Comparison of ENCODE assay signal across 10 cellular contexts in the genomic region with DNA sequence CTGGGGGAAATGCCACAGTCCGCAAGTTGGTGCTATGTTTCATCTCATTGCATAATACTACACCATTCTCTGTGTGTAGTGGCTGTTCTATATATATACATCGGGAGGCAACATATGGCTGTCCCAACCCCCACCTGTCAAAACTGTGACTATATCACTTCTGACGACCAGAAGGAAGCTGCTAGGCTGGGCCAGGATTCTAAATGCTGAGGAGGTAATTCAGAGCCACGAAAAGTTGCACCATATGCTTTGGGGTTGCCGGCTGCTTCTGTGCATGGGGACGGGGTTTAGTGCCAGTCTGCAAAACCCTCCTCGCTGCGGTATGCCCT. TPM values are rescaled to one million over a fixed set of nuclear protein-coding genes. Genes with fewer than 3 reads are reported as not detected.
A peak's percentile ranks its signal among the peaks of the same experiment; 100 is the strongest.
DNase-seq lines count a peak whose midpoint lies in the region; ATAC-seq, FAIRE-seq and TF ChIP-seq lines count a peak whose summit lies in the region.
"Had no signal": no experiment of that assay in that cellular context is flagged by ENCODE, and none has a peak within 500 bp of the region (broad histone marks: within the 10 kb centered on the region; RNA-seq: fewer than 3 reads in every experiment).

No MANE protein-coding gene starts in this region.

- peak; percentile 4 for DNase-seq in DMS53 treated with DMSO at 0.1 percent for 48 hours (lab: John Stamatoyannopoulos, UW; ENCODE audit: unreplicated experiment)
- DNase-seq in MG63 = no peak
- peak; percentile 23 for DNase-seq in activated CD8-positive, alpha-beta T cell treated with anti-CD3 and anti-CD28 coated beads, Interleukin-2, amount 10 ng/mL, durations not matched to agents 7 days and 5 days
- DNase-seq in left ventricle myocardium superior = no peak
- DNase-seq in pancreas = no peak
- DNase-seq in brain microvascular endothelial cell = no peak
- DNase-seq in RKO (ENCODE audit: low spot score) = no peak

- no peaks in the 10 kb centered on the region for H3K36me3 ChIP-seq in MG63
- H3K36me3 ChIP-seq in pancreas = no peaks in the 10 kb centered on the region
- no peaks in the 10 kb centered on the region for H3K36me3 ChIP-seq in brain microvascular endothelial cell (replicated peaks)

- peaks cover 2% of the 10 kb centered on the region for H3K36me3 Mint-ChIP-seq in activated CD8-positive, alpha-beta T cell treated with anti-CD3 and anti-CD28 coated beads, Interleukin-2, amount 10 ng/mL, durations not matched to agents 7 days and 5 days (ENCODE audit: low read depth)
- no peaks in the 10 kb centered on the region for H3K36me3 Mint-ChIP-seq in nephron (ENCODE audit: low read depth)

- TF ChIP-seq CTCF in nephron (IDR thresholded peaks at IDR 0.05; ENCODE audit: unreplicated experiment in 3 of 3) (no peak), pancreas (IDR thresholded peaks at IDR 0.05) (no peak), brain microvascular endothelial cell (IDR thresholded peaks at IDR 0.05; ENCODE audit: low read depth, low read length, missing control alignments) (no peak)

- peaks cover 2% of the 10 kb centered on the region for H3K27me3 Mint-ChIP-seq in activated CD8-positive, alpha-beta T cell treated with anti-CD3 and anti-CD28 coated beads, Interleukin-2, amount 10 ng/mL, durations not matched to agents 7 days and 5 days (ENCODE audit: low read depth)
- peaks cover 4% of the 10 kb centered on the region for H3K27me3 Mint-ChIP-seq in nephron (ENCODE audit: low read depth)

- intact Hi-C loops in left ventricle myocardium superior (cut with micrococcal nuclease) (no loop called here), pancreas (cut with DNase I) (no loop called here)

- in situ Hi-C loops in brain microvascular endothelial cell (cut with HindIII; ENCODE audit: low pct_ligation_motif_present, low sequenced_read_pairs) = no loop called here

- peak overlapping the region; percentile 69 for H3K4me3 Mint-ChIP-seq in activated CD8-positive, alpha-beta T cell treated with anti-CD3 and anti-CD28 coated beads, Interleukin-2, amount 10 ng/mL, durations not matched to agents 7 days and 5 days
- peak overlapping the region in 2 of 3 experiments; percentile 15 to 48 for H3K4me3 Mint-ChIP-seq in nephron

- H3K4me3 ChIP-seq in MG63 (peak overlapping the region; percentile 43; the same call in 1 of the 2 replicates), pancreas (peak overlapping the region in 1 of 4 donors; percentile 52), brain microvascular endothelial cell (ENCODE audit: low read depth, low read length) (no peak overlapping the region)

- H3K27me3 ChIP-seq in MG63 (no peaks in the 10 kb centered on the region), pancreas (no peaks in the 10 kb centered on the region), brain microvascular endothelial cell (replicated peaks) (no peaks in the 10 kb centered on the region)

- H3K27ac ChIP-seq in pancreas (no peak overlapping the region), brain microvascular endothelial cell (no peak overlapping the region)
- H3K27ac ChIP-seq: RWPE1 had no signal

- FAIRE-seq in pancreas (lab: Jason Lieb, UNC) = no peak

- no peaks in the 10 kb centered on the region for H3K9me3 Mint-ChIP-seq in activated CD8-positive, alpha-beta T cell treated with anti-CD3 and anti-CD28 coated beads, Interleukin-2, amount 10 ng/mL, durations not matched to agents 7 days and 5 days (ENCODE audit: insufficient read depth)
- no peaks in the 10 kb centered on the region for H3K9me3 Mint-ChIP-seq in nephron

- no peak for ATAC-seq in activated CD8-positive, alpha-beta T cell treated with anti-CD3 and anti-CD28 coated beads, Interleukin-2, amount 10 ng/mL, durations not matched to agents 7 days and 5 days
- ATAC-seq in left ventricle myocardium superior (no peak), pancreas (no peak)

- no peaks in the 10 kb centered on the region for H3K4me1 ChIP-seq in pancreas

- H3K27ac Mint-ChIP-seq in activated CD8-positive, alpha-beta T cell treated with anti-CD3 and anti-CD28 coated beads, Interleukin-2, amount 10 ng/mL, durations not matched to agents 7 days and 5 days = peak overlapping the region; percentile 63
- H3K27ac Mint-ChIP-seq in nephron = no peak overlapping the region

- CTCF ChIA-PET in activated CD8-positive, alpha-beta T cell treated with anti-CD3 and anti-CD28 coated beads, Interleukin-2, amount 10 ng/mL, durations not matched to agents 7 days and 5 days (lab: Charles Lee) = interaction anchor here (0.7 to 3.6 kb wide), 11 partner anchors 10 to 247 kb away, joined by 3 to 17 read pairs (median 4); partner anchors contain the start of gene MSH2

- POLR2A ChIA-PET in activated CD8-positive, alpha-beta T cell treated with anti-CD3 and anti-CD28 coated beads, Interleukin-2, amount 10 ng/mL, durations not matched to agents 7 days and 5 days (lab: Charles Lee) = interaction anchor here (0.7 to 1.6 kb wide), 2 partner anchors 19 to 34 kb away, joined by 5 to 11 read pairs; no protein-coding TSS in a partner anchor

- 57 to 62% methylated on average over 8 of the region's 8 CpGs for WGBS in pancreas, 2 donors

- H3K9me3 ChIP-seq in MG63 (no peaks in the 10 kb centered on the region), pancreas (no peaks in the 10 kb centered on the region)

- H3K4me1 Mint-ChIP-seq in activated CD8-positive, alpha-beta T cell treated with anti-CD3 and anti-CD28 coated beads, Interleukin-2, amount 10 ng/mL, durations not matched to agents 7 days and 5 days (ENCODE audit: low read depth) = peaks cover 36% of the 10 kb centered on the region
- peaks cover 10% of the 10 kb centered on the region for H3K4me1 Mint-ChIP-seq in nephron

RNA-seq across cellular contexts. Expression of gene KCNK12, which starts 50.5 kb away (rescaled TPM):
- total RNA-seq in MG63 (2014; rRNA removed; shearing (Covaris generic); ENCODE audit: low replicate concordance) = not detected in 2 replicates
- total RNA-seq in activated CD8-positive, alpha-beta T cell treated with anti-CD3 and anti-CD28 coated beads, Interleukin-2, amount 10 ng/mL, durations not matched to agents 7 days and 5 days = under 1 TPM; 0.16 to 0.31 TPM
- total RNA-seq in left ventricle myocardium superior (0.25 TPM), pancreas (under 1 TPM in 5 of 6 donors, not detected in 1; 0.03 to 0.13 (median 0.06) TPM)
- polyA plus RNA-seq in pancreas = under 1 TPM; 0.04 to 0.09 TPM
- total RNA-seq: posterior vena cava had no signal

Comparison
In these comparisons a context has a peak if more than half of its experiments do, and no peak if none do; other contexts are left out.
1. DNase-seq: peak in DMS53 treated with DMSO at 0.1 percent for 48 hours (single experiment) and activated CD8-positive, alpha-beta T cell treated with anti-CD3 and anti-CD28 coated beads, Interleukin-2, amount 10 ng/mL, durations not matched to agents 7 days and 5 days (single experiment); none in MG63 (single experiment), left ventricle myocardium superior (single experiment), pancreas (0 of 6), brain microvascular endothelial cell (single experiment) and RKO (single experiment).